8 cellular contexts compared by ENCODE assay signal in genomic region chr9:2017209-2017458, GRCh38.
A peak's percentile ranks its signal among the peaks of the same experiment; 100 is the strongest.
DNase-seq lines count a peak whose midpoint lies in the region; ATAC-seq and TF ChIP-seq lines count a peak whose summit lies in the region.

No MANE protein-coding gene starts in this region.

- peaks cover 3% of the 10 kb centered on the region for H3K4me1 ChIP-seq in parathyroid adenoma

- peak; percentile 48 for DNase-seq in EH (ENCODE audit: low read depth)
- DNase-seq in fibroblast of peridontal ligament (ENCODE audit: extremely low read depth): peak; percentile 38
- DNase-seq in NCI-H345 treated with DMSO at 0.1 percent for 48 hours (lab: John Stamatoyannopoulos, UW; ENCODE audit: unreplicated experiment): no peak
- no peak for DNase-seq in NCI-H2107 treated with DMSO at 0.1 percent for 48 hours (lab: John Stamatoyannopoulos, UW; ENCODE audit: unreplicated experiment)
- no peak for DNase-seq in posterior cingulate gyrus

- no peak overlapping the region for H3K27ac ChIP-seq in SU-DHL-6 (ENCODE audit: low read depth, low read length)
- peak overlapping the region; percentile 79 for H3K27ac ChIP-seq in parathyroid adenoma

- H3K9ac ChIP-seq in SU-DHL-6 (ENCODE audit: low read length) (peak overlapping the region; percentile 72), parathyroid adenoma (peak overlapping the region; percentile 23)

- H4K20me1 ChIP-seq in SU-DHL-6 (ENCODE audit: low read depth, low read length): peaks cover 38% of the 10 kb centered on the region

- intact Hi-C loops in posterior cingulate gyrus (cut with DNase I): loop anchor here (5.0 to 10.0 kb wide), 2 partner anchors 35 to 618 kb away; no protein-coding TSS in a partner anchor

- H3K36me3 ChIP-seq in SU-DHL-6 (ENCODE audit: low read length) (no peaks in the 10 kb centered on the region), parathyroid adenoma (ENCODE audit: control insufficient read depth, insufficient read depth, low read length) (no peaks in the 10 kb centered on the region)

- no peak for TF ChIP-seq CTCF in SU-DHL-6 (IDR thresholded peaks at IDR 0.05; ENCODE audit: insufficient read depth, low read length, poor library complexity, severe bottlenecking)
- TF ChIP-seq CTCF in parathyroid adenoma (IDR thresholded peaks at IDR 0.05): no peak

- 0 out of 2 replicates have a peak, but pooled peaks cover 8% of the 10 kb centered on the region for H3F3A ChIP-seq in SU-DHL-6 (ENCODE audit: insufficient read depth)

- no peak for ATAC-seq in HG03565 (IDR thresholded peaks at IDR 0.05; ENCODE audit: unreplicated experiment)

- H2AFZ ChIP-seq in SU-DHL-6 (ENCODE audit: low read depth, low read length, severe bottlenecking): peak overlapping the region; percentile 92
- H2AFZ ChIP-seq in parathyroid adenoma: peak overlapping the region; percentile 86

- H3K27me3 ChIP-seq in SU-DHL-6 (ENCODE audit: low read length): no peaks in the 10 kb centered on the region
- H3K27me3 ChIP-seq in parathyroid adenoma (ENCODE audit: control insufficient read depth, insufficient read depth, low read length): no peaks in the 10 kb centered on the region

- peak overlapping the region; percentile 94 for H3K4me2 ChIP-seq in SU-DHL-6 (ENCODE audit: low read depth, low read length, poor library complexity, severe bottlenecking)
- peak overlapping the region; percentile 94 for H3K4me2 ChIP-seq in parathyroid adenoma (ENCODE audit: low read length)

- H3K4me3 ChIP-seq in SU-DHL-6 (ENCODE audit: insufficient read depth, low read length, poor library complexity, severe bottlenecking) (peak overlapping the region; percentile 84), parathyroid adenoma (ENCODE audit: low read depth, low read length) (peak overlapping the region; percentile 87)

- H3K79me2 ChIP-seq in SU-DHL-6 (ENCODE audit: insufficient read depth, low read length): no peaks in the 10 kb centered on the region
- peaks cover 11% of the 10 kb centered on the region for H3K79me2 ChIP-seq in parathyroid adenoma

- H3K9me3 ChIP-seq in SU-DHL-6 (ENCODE audit: insufficient read depth, low read length): no peaks in the 10 kb centered on the region
- no peaks in the 10 kb centered on the region for H3K9me3 ChIP-seq in parathyroid adenoma (ENCODE audit: control insufficient read depth, low read length)

- H3K9me2 ChIP-seq in SU-DHL-6 (replicated peaks; ENCODE audit: insufficient read depth, low read length): no peaks in the 10 kb centered on the region

Comparison
In these comparisons a context has a peak if more than half of its experiments do, and no peak if none do; other contexts are left out.
1. DNase-seq: peak in EH (single experiment) and fibroblast of peridontal ligament (single experiment); none in NCI-H345 treated with DMSO at 0.1 percent for 48 hours (single experiment), NCI-H2107 treated with DMSO at 0.1 percent for 48 hours (single experiment) and posterior cingulate gyrus (0 of 10).